ENCODE assay signal across 12 cellular contexts in genomic region chr19:40688987-40689338, GRCh38. TPM values are rescaled to one million over a fixed set of nuclear protein-coding genes. Genes with fewer than 3 reads are reported as not detected.
DNase-seq lines count a peak whose midpoint lies in the region; ATAC-seq, FAIRE-seq and TF ChIP-seq lines count a peak whose summit lies in the region.
"Had no signal": no experiment of that assay in that cellular context is flagged by ENCODE, and none has a peak within 500 bp of the region (broad histone marks: within the 10 kb centered on the region; RNA-seq: fewer than 3 reads in every experiment).

No MANE protein-coding gene starts in this region.

- no peaks in the 10 kb centered on the region for H3K27me3 ChIP-seq in HAP-1 (ENCODE audit: low read depth)
- H3K27me3 ChIP-seq in astrocyte (ENCODE audit: insufficient read depth, low read length), result no peaks in the 10 kb centered on the region
- no peaks in the 10 kb centered on the region for H3K27me3 ChIP-seq in suprapubic skin

- WGBS in suprapubic skin, result 65% methylated on average over 4 of the region's 4 CpGs

- peaks cover 44% of the 10 kb centered on the region for H3K79me2 ChIP-seq in astrocyte (ENCODE audit: insufficient read depth, low read length)
- H3K79me2 ChIP-seq: parathyroid adenoma had no signal

- H3K36me3 ChIP-seq in HAP-1 (replicated peaks) (peaks cover 20% of the 10 kb centered on the region), astrocyte (ENCODE audit: insufficient read depth, low read length) (peaks cover 15% of the 10 kb centered on the region), suprapubic skin (peaks cover 26% of the 10 kb centered on the region)

- H3K27me3 Mint-ChIP-seq in astrocyte (ENCODE audit: low read depth, unreplicated experiment), result no peaks in the 10 kb centered on the region
- H3K27me3 Mint-ChIP-seq: activated naive CD8-positive, alpha-beta T cell treated with anti-CD3 and anti-CD28 coated beads for 36 hours had no signal

- peak overlapping the region; percentile 99 for H3K9ac ChIP-seq in astrocyte (ENCODE audit: low read length)
- H3K9ac ChIP-seq: parathyroid adenoma had no signal

- H3K4me3 ChIP-seq in HAP-1, result peak overlapping the region; percentile 49
- H3K4me3 ChIP-seq in astrocyte (ENCODE audit: insufficient read depth, low read depth, low read length), result peak overlapping the region; percentile 89
- H3K4me3 ChIP-seq in iPS-18c (ENCODE audit: insufficient read depth, low read depth, low read length), result peak overlapping the region; percentile 64; the same call in 1 of the 2 replicates
- H3K4me3 ChIP-seq in suprapubic skin, result peak overlapping the region; percentile 69

- H3K27ac ChIP-seq in astrocyte (ENCODE audit: low read depth, low read length) (no peak overlapping the region), suprapubic skin (peak overlapping the region; percentile 89)
- H3K27ac ChIP-seq: parathyroid adenoma had no signal

- peaks cover 25% of the 10 kb centered on the region for H3K36me3 Mint-ChIP-seq in astrocyte (ENCODE audit: low read depth, unreplicated experiment)

- H2AFZ ChIP-seq in astrocyte (ENCODE audit: low read depth, low read length), result no peak overlapping the region
- H2AFZ ChIP-seq: parathyroid adenoma had no signal

- no peak for TF ChIP-seq POLR2A in suprapubic skin (IDR thresholded peaks at IDR 0.05)

- TF ChIP-seq CTCF in astrocyte (IDR thresholded peaks at IDR 0.05; ENCODE audit: insufficient read depth, low read depth, low read length), result no peak
- no peak for TF ChIP-seq CTCF in suprapubic skin (IDR thresholded peaks at IDR 0.05)

- H3K4me1 ChIP-seq in HAP-1 (peaks cover 14% of the 10 kb centered on the region), astrocyte (ENCODE audit: insufficient read depth, low read length) (peaks cover 34% of the 10 kb centered on the region), suprapubic skin (peaks cover 64% of the 10 kb centered on the region)

- no peaks in the 10 kb centered on the region for H3K9me3 Mint-ChIP-seq in astrocyte (ENCODE audit: unreplicated experiment)
- H3K9me3 Mint-ChIP-seq: activated naive CD8-positive, alpha-beta T cell treated with anti-CD3 and anti-CD28 coated beads for 36 hours had no signal

- in situ Hi-C loops in HAP-1 (cut with MboI; ENCODE audit: low sequenced_read_pairs), result no loop called here

- no peak for DNase-seq in HAP-1 (ENCODE audit: low spot score in 2 of 2)
- DNase-seq in astrocyte (ENCODE audit: low read depth), result no peak
- DNase-seq in suprapubic skin (ENCODE audit: low spot score in 2 of 2), result no peak
- no peak for DNase-seq in NCI-H128 (lab: John Stamatoyannopoulos, UW; ENCODE audit: unreplicated experiment)
- DNase-seq in T1000 (lab: John Stamatoyannopoulos, UW), result no peak
- no peak for DNase-seq in ecto neural progenitor cell (ENCODE audit: low spot score)
- DNase-seq: GDM1 had no signal

- peaks cover 5% of the 10 kb centered on the region for H3K4me1 Mint-ChIP-seq in astrocyte (ENCODE audit: low read depth, unreplicated experiment)

- peaks cover 52% of the 10 kb centered on the region for H4K20me1 ChIP-seq in astrocyte (ENCODE audit: insufficient read depth, low read length)

- ATAC-seq in GM18909 (IDR thresholded peaks at IDR 0.05; ENCODE audit: poor library complexity, unreplicated experiment), result no peak
- ATAC-seq: activated CD4-positive, CD25-positive, alpha-beta regulatory T cell treated with anti-CD3 and anti-CD28 coated beads, Interleukin-2, amount 50 U/mL, for 24 hours had no signal

- no peak overlapping the region for H3K27ac Mint-ChIP-seq in astrocyte (ENCODE audit: unreplicated experiment)
- H3K27ac Mint-ChIP-seq: activated naive CD8-positive, alpha-beta T cell treated with anti-CD3 and anti-CD28 coated beads for 36 hours had no signal

- no peak for FAIRE-seq in astrocyte (lab: Jason Lieb, UNC)

- H3K4me3 Mint-ChIP-seq in astrocyte (ENCODE audit: unreplicated experiment), result no peak overlapping the region
- H3K4me3 Mint-ChIP-seq: activated naive CD8-positive, alpha-beta T cell treated with anti-CD3 and anti-CD28 coated beads for 36 hours had no signal

- H3K4me2 ChIP-seq in astrocyte (ENCODE audit: low read length), result peak overlapping the region; percentile 98

- TF ChIP-seq EP300 in suprapubic skin (IDR thresholded peaks at IDR 0.05), result no peak

- no peaks in the 10 kb centered on the region for H3K9me3 ChIP-seq in HAP-1
- no peaks in the 10 kb centered on the region for H3K9me3 ChIP-seq in astrocyte (ENCODE audit: insufficient read depth, low read depth, low read length)
- no peaks in the 10 kb centered on the region for H3K9me3 ChIP-seq in iPS-18c (ENCODE audit: control insufficient read depth, insufficient read depth, low read length)
- no peaks in the 10 kb centered on the region for H3K9me3 ChIP-seq in suprapubic skin

RNA-seq across cellular contexts. Expression of gene NUMBL, which starts 1.5 kb away (rescaled TPM):
- total RNA-seq in astrocyte (79.3 and 82.9 TPM in 2 replicates), suprapubic skin (10 to 100 TPM; 20.5 to 38.2 (median 29.3) TPM)

RNA-seq across cellular contexts. Expression of gene COQ8B, which starts 27.7 kb away (rescaled TPM):
- 26.0 and 29.4 TPM in 2 replicates for total RNA-seq in astrocyte
- 10 to 100 TPM; 31.2 to 53.8 (median 39.3) TPM for total RNA-seq in suprapubic skin

RNA-seq across cellular contexts. Expression of gene ITPKC, which starts 27.9 kb away (rescaled TPM):
- total RNA-seq in astrocyte (19.0 and 19.7 TPM in 2 replicates), suprapubic skin (10 to 100 TPM; 52.9 to 93.8 (median 70.9) TPM)
